ENCODE assay signal across 28 cellular contexts in the genomic region with DNA sequence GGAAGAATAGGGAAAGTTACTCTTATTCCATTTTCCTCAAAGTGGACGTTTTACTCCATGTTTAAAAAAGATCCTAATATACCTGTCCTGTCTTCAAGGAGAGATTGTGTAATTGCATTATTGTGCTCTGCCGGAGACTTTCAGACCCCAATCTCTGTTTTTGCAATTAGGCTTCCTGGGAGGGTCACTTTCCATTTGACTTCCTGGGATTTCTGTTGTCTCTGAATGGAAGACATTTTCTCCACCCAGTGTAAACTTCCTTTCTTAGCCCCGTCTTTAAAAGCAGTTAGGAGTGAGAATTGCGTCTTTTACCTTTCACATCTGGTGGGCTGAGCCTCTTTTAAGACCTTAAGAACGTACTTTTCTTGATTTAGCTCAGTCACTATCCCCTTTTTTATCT.
DNase-seq lines count a peak whose midpoint lies in the region; ATAC-seq and TF ChIP-seq lines count a peak whose summit lies in the region.
"Had no signal": no experiment of that assay in that cellular context is flagged by ENCODE, and none has a peak within 500 bp of the region (broad histone marks: within the 10 kb centered on the region; RNA-seq: fewer than 3 reads in every experiment).

No MANE protein-coding gene starts in this region.

- H3K27me3 ChIP-seq in OCI-LY1 (ENCODE audit: insufficient read depth, low read length) (no peaks in the 10 kb centered on the region), dorsolateral prefrontal cortex (no peaks in the 10 kb centered on the region), iPS-20b (ENCODE audit: insufficient read depth, low read length) (no peaks in the 10 kb centered on the region), gastrocnemius medialis (no peaks in the 10 kb centered on the region)
- H3K27me3 ChIP-seq: BLaER1, gastroesophageal sphincter, right lobe of liver, spleen, stomach, transverse colon had no signal

- H3K9me2 ChIP-seq in OCI-LY1 (ENCODE audit: low read depth, low read length) = no peaks in the 10 kb centered on the region

- TF ChIP-seq CTCF in OCI-LY1 (IDR thresholded peaks at IDR 0.05; ENCODE audit: low read length) = no peak
- no peak for TF ChIP-seq CTCF in dorsolateral prefrontal cortex (IDR thresholded peaks at IDR 0.05 in 54 of 56, conservative IDR thresholded peaks at IDR 0.05 in 2 of 56; ENCODE audit: low read depth in 1 of 56, partially characterized antibody in 56 of 56)
- TF ChIP-seq CTCF in gastrocnemius medialis (IDR thresholded peaks at IDR 0.05 in 4 of 5, conservative IDR thresholded peaks at IDR 0.05 in 1 of 5) = no peak

- in situ Hi-C loops in gastrocnemius medialis (cut with MboI; ENCODE audit: low sequenced_read_pairs in 4 of 4) = no loop called here

- peaks cover 93% of the 10 kb centered on the region for H3K79me2 ChIP-seq in OCI-LY1 (ENCODE audit: insufficient read depth, low read length)

- H3K4me3 ChIP-seq in OCI-LY1 (ENCODE audit: low read depth, low read length, poor library complexity, severe bottlenecking) (no peak overlapping the region), dorsolateral prefrontal cortex (peak overlapping the region in 4 of 59 donors; percentile 12 to 35 (median 17)), iPS-20b (ENCODE audit: low read length) (peak overlapping the region; percentile 27; the same call in 1 of the 2 replicates), gastrocnemius medialis (peak overlapping the region in 1 of 4 donors; percentile 9)
- H3K4me3 ChIP-seq: BLaER1, gastroesophageal sphincter, HAP-1, right lobe of liver, spleen, stomach, transverse colon had no signal

- H2AFZ ChIP-seq in OCI-LY1 (ENCODE audit: low read length) = no peak overlapping the region

- H3K4me2 ChIP-seq in OCI-LY1 (ENCODE audit: low read length) = peak overlapping the region; percentile 51; the same call in 1 of the 2 replicates
- H3K4me2 ChIP-seq: BLaER1 had no signal

- H3K36me3 ChIP-seq in OCI-LY1 (ENCODE audit: insufficient read depth, low read length) (peaks cover 52% of the 10 kb centered on the region), iPS-20b (ENCODE audit: insufficient read depth, low read depth, low read length) (peaks cover 67% of the 10 kb centered on the region), gastrocnemius medialis (peaks cover 0 to 5% of the 10 kb centered on the region in 2 donors)
- H3K36me3 ChIP-seq: BLaER1, HAP-1, right lobe of liver, transverse colon had no signal

- H4K20me1 ChIP-seq in OCI-LY1 (ENCODE audit: insufficient read depth, low read length) = no peaks in the 10 kb centered on the region
- H4K20me1 ChIP-seq: BLaER1 had no signal

- no peaks in the 10 kb centered on the region for H3F3A ChIP-seq in OCI-LY1 (ENCODE audit: insufficient read depth, low read length)

- peaks cover 2% of the 10 kb centered on the region; the same call in 1 of the 2 replicates for H3K9me3 ChIP-seq in OCI-LY1 (ENCODE audit: low read length)
- H3K9me3 ChIP-seq in iPS-20b (ENCODE audit: insufficient read depth, low read depth, low read length) = 0 out of 2 replicates have a peak, but pooled peaks cover 5% of the 10 kb centered on the region
- H3K9me3 ChIP-seq in gastrocnemius medialis = no peaks in the 10 kb centered on the region
- H3K9me3 ChIP-seq: BLaER1, HAP-1, right lobe of liver, transverse colon had no signal

- peak overlapping the region; percentile 49 for H3K27ac ChIP-seq in OCI-LY1 (ENCODE audit: low read depth, low read length, poor library complexity, severe bottlenecking)
- peak overlapping the region in 33 of 59 donors; percentile 1 to 72 (median 43) for H3K27ac ChIP-seq in dorsolateral prefrontal cortex
- no peak overlapping the region for H3K27ac ChIP-seq in iPS-20b (ENCODE audit: low read length)
- peak overlapping the region; percentile 48 to 58 (median 56) for H3K27ac ChIP-seq in gastrocnemius medialis
- H3K27ac ChIP-seq: BLaER1, right lobe of liver, stomach, transverse colon had no signal

- TF ChIP-seq POLR2A in gastrocnemius medialis (IDR thresholded peaks at IDR 0.05) = no peak

- DNase-seq in dorsolateral prefrontal cortex (no peak), gastrocnemius medialis (no peak), iPS-NIHi11 (ENCODE audit: low spot score) (no peak), OCI-M1 (lab: John Stamatoyannopoulos, UW) (no peak)
- DNase-seq: activated CD4-positive, alpha-beta memory T cell treated with anti-CD3 and anti-CD28 coated beads for 36 hours; activated CD4-positive, alpha-beta T cell treated with anti-CD3 and anti-CD28 coated beads for 1 hour; activated naive CD4-positive, alpha-beta T cell; EL; kidney glomerular epithelial cell; mammary epithelial cell; MM.1S; NCI-H1417; NCI-H2029; NK-92 treated with Interleukin-12 subunit alpha and Interleukin-12 subunit beta, amount 100 ng/mL, for 24 hours; right lobe of liver; SHP77 treated with DMSO at 0.1 percent for 48 hours; spleen; stimulated activated CD4-positive, alpha-beta T cell treated with anti-CD3 and anti-CD28 coated beads, Interleukin-2, amount 100 ng/mL, for 48 hours; stomach; transverse colon had no signal

- no peak overlapping the region for H3K9ac ChIP-seq in OCI-LY1 (ENCODE audit: low read length)
- peak overlapping the region; percentile 8; the same call in 1 of the 2 replicates for H3K9ac ChIP-seq in iPS-20b (ENCODE audit: low read depth, low read length)
- H3K9ac ChIP-seq: BLaER1 had no signal

- intact Hi-C loops in dorsolateral prefrontal cortex (cut with DNase I) (no loop called here), gastrocnemius medialis (cut with DNase I; ENCODE audit: low total_unique reads) (no loop called here)

- H3K4me1 ChIP-seq in OCI-LY1 (ENCODE audit: insufficient read depth, low read length, severe bottlenecking) = peaks cover 44% of the 10 kb centered on the region
- peaks cover 39% of the 10 kb centered on the region for H3K4me1 ChIP-seq in iPS-20b (ENCODE audit: insufficient read depth, low read length)
- H3K4me1 ChIP-seq in gastrocnemius medialis = peaks cover 27 to 32% of the 10 kb centered on the region in 2 donors
- H3K4me1 ChIP-seq: BLaER1, HAP-1, right lobe of liver had no signal

- no peak for ATAC-seq in gastrocnemius medialis
- no peak for ATAC-seq in GM19397 (IDR thresholded peaks at IDR 0.05; ENCODE audit: unreplicated experiment)
- ATAC-seq in HG02973 (IDR thresholded peaks at IDR 0.05; ENCODE audit: unreplicated experiment) = no peak
- ATAC-seq: gastroesophageal sphincter, HepG2 had no signal
